Comparison of ENCODE assay signal across 1 cellular context in genomic region chr7:48088559-48089414, GRCh38.
TF ChIP-seq lines count a peak whose summit lies in the region.

Gene UPP1, plus strand, starts transcription at chr7:48089265. Its CDS starts 5,519 bp downstream, at chr7:48094784.

TF ChIP-seq in HepG2, 621 proteins besides CTCF, POLR2A, EP300 and RAD21 (continued from another document and continues in another):
- TF ChIP-seq ZBTB33 (CRISPR knock-in tag; IDR thresholded peaks at IDR 0.05) (0 out of 2 replicates have a peak, but pooled peaks have one; percentile 4), TBL1XR1 (IDR thresholded peaks at IDR 0.05; ENCODE audit: borderline replicate concordance, low read length, partially characterized antibody) (no peak), NRL (CRISPR knock-in tag; IDR thresholded peaks at IDR 0.05; ENCODE audit: borderline replicate concordance) (no peak; the same call in 1 of the 2 replicates), ZNF224 (CRISPR knock-in tag; IDR thresholded peaks at IDR 0.05) (no peak), MAFK (conservative IDR thresholded peaks at IDR 0.05 in 1 of 2, IDR thresholded peaks at IDR 0.05 in 1 of 2; ENCODE audit: low read length in 2 of 2) (no peak), ZSCAN9 (CRISPR knock-in tag; IDR thresholded peaks at IDR 0.05; ENCODE audit: borderline replicate concordance) (no peak), NFYB (CRISPR knock-in tag; IDR thresholded peaks at IDR 0.05) (no peak), NFRKB (IDR thresholded peaks at IDR 0.05) (no peak), REPIN1 (CRISPR knock-in tag; IDR thresholded peaks at IDR 0.05; ENCODE audit: borderline replicate concordance, low read depth) (no peak; the same call in none of the 2 replicates), ZNF17 (CRISPR knock-in tag; IDR thresholded peaks at IDR 0.05) (no peak), MYPOP (CRISPR knock-in tag; IDR thresholded peaks at IDR 0.05) (peak; percentile 91), BHLHE40 (IDR thresholded peaks at IDR 0.05; ENCODE audit: low read length) (no peak), ATAD3A (CRISPR knock-in tag; IDR thresholded peaks at IDR 0.05) (no peak), ZNF569 (CRISPR knock-in tag; IDR thresholded peaks at IDR 0.05; ENCODE audit: borderline replicate concordance) (no peak), POLR2AphosphoS2 (IDR thresholded peaks at IDR 0.05; ENCODE audit: low read depth, low read length) (no peak), E2F2 (CRISPR knock-in tag; IDR thresholded peaks at IDR 0.05; ENCODE audit: borderline replicate concordance) (no peak), ZNF790 (CRISPR knock-in tag; IDR thresholded peaks at IDR 0.05; ENCODE audit: borderline replicate concordance) (no peak), UBTF (CRISPR knock-in tag; IDR thresholded peaks at IDR 0.05) (peak; percentile 85; the same call in 1 of the 2 replicates), SP1 (IDR thresholded peaks at IDR 0.05) (no peak), SP1 (CRISPR knock-in tag; IDR thresholded peaks at IDR 0.05) (0 out of 2 replicates have a peak, but pooled peaks have one; percentile 11), ZNF704 (CRISPR knock-in tag; IDR thresholded peaks at IDR 0.05; ENCODE audit: borderline replicate concordance) (no peak; the same call in 1 of the 2 replicates), ZNF326 (CRISPR knock-in tag; IDR thresholded peaks at IDR 0.05; ENCODE audit: borderline replicate concordance) (no peak), HMGXB4 (CRISPR knock-in tag; IDR thresholded peaks at IDR 0.05; ENCODE audit: borderline replicate concordance in 1 of 2, low read depth in 1 of 2) (peak in 1 of 2 experiments; percentile 9; a peak in 2 of 4 replicates), ZNF549 (CRISPR knock-in tag; IDR thresholded peaks at IDR 0.05) (no peak), ZNF782 (CRISPR knock-in tag; IDR thresholded peaks at IDR 0.05; ENCODE audit: borderline replicate concordance) (no peak), ZNF616 (CRISPR knock-in tag; IDR thresholded peaks at IDR 0.05; ENCODE audit: low read depth) (no peak), ZNF468 (CRISPR knock-in tag; IDR thresholded peaks at IDR 0.05) (no peak), NFIB (CRISPR knock-in tag; IDR thresholded peaks at IDR 0.05; ENCODE audit: borderline replicate concordance) (no peak), ELF4 (CRISPR knock-in tag; IDR thresholded peaks at IDR 0.05; ENCODE audit: borderline replicate concordance) (no peak; the same call in 1 of the 2 replicates), ZNF800 (CRISPR knock-in tag; IDR thresholded peaks at IDR 0.05) (peak; percentile 88; the same call in 1 of the 2 replicates), ZNF687 (CRISPR knock-in tag; IDR thresholded peaks at IDR 0.05) (peak; percentile 73), TFE3 (CRISPR knock-in tag; IDR thresholded peaks at IDR 0.05) (0 out of 2 replicates have a peak, but pooled peaks have one; percentile 33), ZBED4 (CRISPR knock-in tag; IDR thresholded peaks at IDR 0.05; ENCODE audit: borderline replicate concordance) (no peak; the same call in 1 of the 2 replicates), CREB1 (IDR thresholded peaks at IDR 0.05) (no peak), CREB1 (CRISPR knock-in tag; IDR thresholded peaks at IDR 0.05) (no peak), BRCA1 (CRISPR knock-in tag; IDR thresholded peaks at IDR 0.05) (0 out of 2 replicates have a peak, but pooled peaks have one; percentile 62), ZNF75D (CRISPR knock-in tag; IDR thresholded peaks at IDR 0.05; ENCODE audit: borderline replicate concordance) (no peak)
